In genomic region chr22:49963647-49964026, GRCh38 we compare ENCODE assay signal across 9 cellular contexts. TPM values are rescaled to one million over a fixed set of nuclear protein-coding genes. Genes with fewer than 3 reads are reported as not detected.
DNase-seq lines count a peak whose midpoint lies in the region; ATAC-seq and TF ChIP-seq lines count a peak whose summit lies in the region.
"Had no signal": no experiment of that assay in that cellular context is flagged by ENCODE, and none has a peak within 500 bp of the region (broad histone marks: within the 10 kb centered on the region; RNA-seq: fewer than 3 reads in every experiment).

No MANE protein-coding gene starts in this region.

- peak overlapping the region; percentile 91 for H3K27ac Mint-ChIP-seq in activated T-cell treated with anti-CD3 and anti-CD28 coated beads, Interleukin-2, amount 50 U/mL, for 24 hours

- H3K36me3 ChIP-seq in HEK293 (ENCODE audit: control insufficient read depth in 2 of 2, insufficient read depth in 1 of 2, low read length in 2 of 2), result peaks cover 10 to 41% of the 10 kb centered on the region in 2 experiments
- H3K36me3 ChIP-seq in smooth muscle cell (ENCODE audit: low read depth), result no peaks in the 10 kb centered on the region

- CTCF ChIA-PET in HEK293 (lab: Yijun Ruan, JAX), result no interaction called here

- peaks cover 44% of the 10 kb centered on the region for H4K20me1 ChIP-seq in smooth muscle cell (ENCODE audit: low read depth)

- peaks cover 52% of the 10 kb centered on the region for H3K4me1 Mint-ChIP-seq in activated T-cell treated with anti-CD3 and anti-CD28 coated beads, Interleukin-2, amount 50 U/mL, for 24 hours (ENCODE audit: low read depth)

- H3K27me3 ChIP-seq in smooth muscle cell (ENCODE audit: low read depth), result no peaks in the 10 kb centered on the region

- no peak overlapping the region for H3K9ac ChIP-seq in smooth muscle cell (ENCODE audit: low read depth)

- peak overlapping the region; percentile 93 for H3K4me3 Mint-ChIP-seq in activated T-cell treated with anti-CD3 and anti-CD28 coated beads, Interleukin-2, amount 50 U/mL, for 24 hours

- WGBS in smooth muscle cell (ENCODE audit: low lambda C conversion rate), result 79% methylated on average over 6 of the region's 6 CpGs

- ATAC-seq in left cardiac atrium (no peak), HG02610 (IDR thresholded peaks at IDR 0.05; ENCODE audit: unreplicated experiment) (no peak)

- peaks cover 12% of the 10 kb centered on the region for H3K4me1 ChIP-seq in HEK293 (ENCODE audit: control insufficient read depth, insufficient read depth, low read length)
- H3K4me1 ChIP-seq in smooth muscle cell (ENCODE audit: low read depth), result peaks cover 8% of the 10 kb centered on the region

- no peaks in the 10 kb centered on the region for H3K9me3 ChIP-seq in HEK293 (ENCODE audit: control insufficient read depth, insufficient read depth, low read depth, low read length)
- no peaks in the 10 kb centered on the region for H3K9me3 ChIP-seq in smooth muscle cell (replicated peaks; ENCODE audit: low read depth)

- TF ChIP-seq CTCF in HEK293 (tag by site-specific recombination; IDR thresholded peaks at IDR 0.05) (no peak), smooth muscle cell (IDR thresholded peaks at IDR 0.05; ENCODE audit: borderline replicate concordance, insufficient read depth, poor library complexity, severe bottlenecking) (no peak)

- intact Hi-C loops in left cardiac atrium (cut with DNase I), result no loop called here

- no peaks in the 10 kb centered on the region for H3F3A ChIP-seq in smooth muscle cell (ENCODE audit: low read depth)

- H2AFZ ChIP-seq in smooth muscle cell (ENCODE audit: low read depth), result no peak overlapping the region

- no peaks in the 10 kb centered on the region for H3K9me3 Mint-ChIP-seq in activated T-cell treated with anti-CD3 and anti-CD28 coated beads, Interleukin-2, amount 50 U/mL, for 24 hours

- H3K27me3 Mint-ChIP-seq in activated T-cell treated with anti-CD3 and anti-CD28 coated beads, Interleukin-2, amount 50 U/mL, for 24 hours, result no peaks in the 10 kb centered on the region

- POLR2A ChIA-PET in HEK293 (lab: Yijun Ruan, JAX), result no interaction called here

- H3K36me3 Mint-ChIP-seq in activated T-cell treated with anti-CD3 and anti-CD28 coated beads, Interleukin-2, amount 50 U/mL, for 24 hours (ENCODE audit: low read depth), result peaks cover 40% of the 10 kb centered on the region

- H3K4me3 ChIP-seq in HEK293 (ENCODE audit: low read depth, low read length), result no peak overlapping the region; the same call in 1 of the 2 replicates
- peak overlapping the region; percentile 63 for H3K4me3 ChIP-seq in smooth muscle cell

- H3K27ac ChIP-seq in HEK293 (ENCODE audit: extremely low read depth, low read depth, low read length) (peak overlapping the region; percentile 89), smooth muscle cell (ENCODE audit: low read depth) (peak overlapping the region; percentile 96)

- peaks cover 33% of the 10 kb centered on the region for H3K79me2 ChIP-seq in smooth muscle cell (ENCODE audit: low read depth)

- no peak for DNase-seq in activated T-cell treated with anti-CD3 and anti-CD28 coated beads, Interleukin-2, amount 50 U/mL, for 24 hours
- DNase-seq in left cardiac atrium, result peak; percentile 25
- no peak for DNase-seq in smooth muscle cell (lab: John Stamatoyannopoulos, UW; ENCODE audit: unreplicated experiment)
- DNase-seq in cerebellum (ENCODE audit: low spot score), result no peak
- DNase-seq in NCI-H345 (lab: John Stamatoyannopoulos, UW), result no peak
- no peak for DNase-seq in A172 (ENCODE audit: low spot score)

- H3K4me2 ChIP-seq in smooth muscle cell, result peak overlapping the region; percentile 98

TF ChIP-seq in HEK293, 187 proteins besides CTCF, POLR2A, EP300 and RAD21:
- TF ChIP-seq GLIS2 (tag by site-specific recombination; IDR thresholded peaks at IDR 0.05) (peak; percentile 9; the same call in 1 of the 2 replicates), ZFHX2 (tag by site-specific recombination; conservative IDR thresholded peaks at IDR 0.05) (peak; percentile 3; the same call in 1 of the 2 replicates), REPIN1 (tag by site-specific recombination; IDR thresholded peaks at IDR 0.05; ENCODE audit: low read depth) (no peak), ZBTB20 (tag by site-specific recombination; IDR thresholded peaks at IDR 0.05) (0 out of 2 replicates have a peak, but pooled peaks have one; percentile 16), ZNF335 (tag by site-specific recombination; conservative IDR thresholded peaks at IDR 0.05) (no peak), PRDM4 (tag by site-specific recombination; IDR thresholded peaks at IDR 0.05) (peak; percentile 39; the same call in 1 of the 2 replicates)
TF ChIP-seq in HEK293: peak in this region for 4.

RNA-seq across cellular contexts. Expression of gene PIM3, which starts 3.1 kb away (rescaled TPM):
- total RNA-seq in left cardiac atrium (10 to 100 TPM; 44.1 to 66.8 TPM), smooth muscle cell (19.1 and 20.1 TPM in 2 replicates), cerebellum (9.2 TPM)
- polyA plus RNA-seq in smooth muscle cell, result 43.3 and 51.9 TPM in 2 replicates
- 41.7 and 48.7 TPM in 2 replicates for total RNA-seq in A172 (2014; rRNA removed; shearing (Covaris generic))

RNA-seq across cellular contexts. Expression of gene CRELD2, which starts 45.2 kb away (rescaled TPM):
- total RNA-seq in left cardiac atrium, result 10 to 100 TPM; 30.1 to 43.7 TPM
- 47.4 and 52.7 TPM in 2 replicates for total RNA-seq in smooth muscle cell
- 100 and 127 TPM in 2 replicates for polyA plus RNA-seq in smooth muscle cell
- total RNA-seq in cerebellum, result 13.8 TPM
- 41.9 and 48.3 TPM in 2 replicates for total RNA-seq in A172 (2014; rRNA removed; shearing (Covaris generic))

RNA-seq across cellular contexts. Expression of gene ALG12, which starts 45.4 kb away (rescaled TPM):
- 10 to 100 TPM; 15.3 to 15.9 TPM for total RNA-seq in left cardiac atrium
- 12.7 and 13.9 TPM in 2 replicates for total RNA-seq in smooth muscle cell
- 42.7 and 45.9 TPM in 2 replicates for polyA plus RNA-seq in smooth muscle cell
- total RNA-seq in cerebellum, result 13.1 TPM
- 8.8 and 10.4 TPM in 2 replicates for total RNA-seq in A172 (2014; rRNA removed; shearing (Covaris generic))

RNA-seq across cellular contexts. Expression of gene IL17REL, which starts 48.9 kb away (rescaled TPM):
- not detected for total RNA-seq in left cardiac atrium
- total RNA-seq in smooth muscle cell, result 0.04 TPM in 1 of 2 replicates, not detected in the other
- polyA plus RNA-seq in smooth muscle cell, result not detected in 2 replicates
- total RNA-seq in cerebellum, result 0.27 TPM
- total RNA-seq in A172 (2014; rRNA removed; shearing (Covaris generic)), result not detected in 2 replicates
- total RNA-seq: kidney epithelial cell had no signal
